In genomic region chr5:72305194-72306142, GRCh38 we compare ENCODE assay signal across 11 cellular contexts. TPM values are rescaled to one million over a fixed set of nuclear protein-coding genes. Genes with fewer than 3 reads are reported as not detected.
DNase-seq lines count a peak whose midpoint lies in the region; ATAC-seq, FAIRE-seq and TF ChIP-seq lines count a peak whose summit lies in the region.
"Had no signal": no experiment of that assay in that cellular context is flagged by ENCODE, and none has a peak within 500 bp of the region (broad histone marks: within the 10 kb centered on the region; RNA-seq: fewer than 3 reads in every experiment).

No MANE protein-coding gene starts in this region.

- no peaks in the 10 kb centered on the region; the same call in 1 of the 2 replicates for H3K79me1 ChIP-seq in H1 (ENCODE audit: low read depth, low read length)

- TF ChIP-seq EP300 in H1 (IDR thresholded peaks at IDR 0.05; ENCODE audit: borderline replicate concordance in 1 of 2, low read depth in 2 of 2, low read length in 2 of 2): no peak

- DNase-seq in GM13977 (ENCODE audit: low spot score) (peak; percentile 40), H1 (ENCODE audit: low read depth in 1 of 2, low spot score in 2 of 2) (no peak), UCSD-AML1 (lab: John Stamatoyannopoulos, UW; ENCODE audit: unreplicated experiment) (no peak), NCI-H2029 (lab: John Stamatoyannopoulos, UW) (no peak)
- no peak for DNase-seq in activated CD4-positive, alpha-beta memory T cell treated with anti-CD3 and anti-CD28 coated beads for 36 hours
- DNase-seq: activated T-cell treated with anti-CD3 and anti-CD28 coated beads, Interleukin-2, amount 50 U/mL, for 1 hour; EL; NCI-H524; SW 1271 had no signal

- no peak overlapping the region for H3K9ac ChIP-seq in HUES64 (ENCODE audit: low read depth, low read length)
- H3K9ac ChIP-seq in H1 (replicated peaks in 1 of 4; ENCODE audit: extremely low read depth in 1 of 4, low read depth in 3 of 4, low read length in 3 of 4): no peak overlapping the region

- intact Hi-C loops in activated CD4-positive, alpha-beta memory T cell treated with anti-CD3 and anti-CD28 coated beads for 36 hours (cut with micrococcal nuclease): loop anchor here (5.0 to 10.0 kb wide), 2 partner anchors 523 to 701 kb away; no protein-coding TSS in a partner anchor

- H3K27me3 ChIP-seq in HUES64 (ENCODE audit: insufficient read depth, low read length) (no peaks in the 10 kb centered on the region), H1 (replicated peaks in 1 of 4; ENCODE audit: control insufficient read depth in 3 of 4, extremely low read depth in 1 of 4, insufficient read depth in 3 of 4, low read length in 3 of 4) (no peaks in the 10 kb centered on the region)

- H3K27me3 Mint-ChIP-seq in stimulated activated memory B cell treated with anti-CD40 and anti-IgM and Interleukin-4, amounts not matched to agents 10 μg/mL and 1 μg/mL and 100 μg/mL, for 72 hours: no peaks in the 10 kb centered on the region
- H3K27me3 Mint-ChIP-seq in activated CD4-positive, alpha-beta memory T cell treated with anti-CD3 and anti-CD28 coated beads for 36 hours: no peaks in the 10 kb centered on the region

- no peak overlapping the region for H4K5ac ChIP-seq in H1 (ENCODE audit: insufficient read length, low read depth, low read length)

- H2BK12ac ChIP-seq in H1 (ENCODE audit: low read depth, low read length): no peak overlapping the region

- H2AFZ ChIP-seq in H1 (ENCODE audit: low read length): no peak overlapping the region

- no peak overlapping the region for H3K4me3 ChIP-seq in HUES64 (ENCODE audit: low read length)
- H3K4me3 ChIP-seq in H1 (ENCODE audit: extremely low read depth in 1 of 4, insufficient read depth in 2 of 4, low read depth in 3 of 4, low read length in 4 of 4): no peak overlapping the region

- no peak overlapping the region for H4K8ac ChIP-seq in H1 (ENCODE audit: extremely low read depth, insufficient read depth, low read length)

- H4K91ac ChIP-seq in H1 (replicated peaks; ENCODE audit: insufficient read length, low read length): no peak overlapping the region

- CTCF ChIA-PET in H1 (lab: Charles Lee; ENCODE audit: partially characterized antibody): interaction anchor here (0.9 to 1.7 kb wide), 5 partner anchors 9 to 149 kb away, joined by 3 to 5 read pairs (median 3); partner anchors contain the start of genes MRPS27 and PTCD2
- CTCF ChIA-PET in activated CD4-positive, alpha-beta memory T cell treated with anti-CD3 and anti-CD28 coated beads for 36 hours (lab: Charles Lee): no interaction called here

- in situ Hi-C loops in GM13977 (cut with MboI; ENCODE audit: low pct_unique_long_range_greater_than_20kb, low sequenced_read_pairs, unreplicated experiment): loop anchor here (10.0 to 25.0 kb wide), 2 partner anchors 171 to 518 kb away; no protein-coding TSS in a partner anchor

- H4K20me1 ChIP-seq in H1 (replicated peaks in 1 of 2; ENCODE audit: control insufficient read depth in 1 of 2, insufficient read depth in 2 of 2, low read length in 2 of 2): no peaks in the 10 kb centered on the region

- no peak overlapping the region for H2BK20ac ChIP-seq in H1 (ENCODE audit: low read length)

- no peak overlapping the region for H2BK120ac ChIP-seq in H1 (replicated peaks; ENCODE audit: low read depth, low read length)

- peak overlapping the region; percentile 78 for H3K27ac Mint-ChIP-seq in stimulated activated memory B cell treated with anti-CD40 and anti-IgM and Interleukin-4, amounts not matched to agents 10 μg/mL and 1 μg/mL and 100 μg/mL, for 72 hours
- H3K27ac Mint-ChIP-seq in activated CD4-positive, alpha-beta memory T cell treated with anti-CD3 and anti-CD28 coated beads for 36 hours: no peak overlapping the region

- no peak for ATAC-seq in stimulated activated memory B cell treated with anti-CD40 and anti-IgM and Interleukin-4, amounts not matched to agents 10 μg/mL and 1 μg/mL and 100 μg/mL, for 72 hours

- FAIRE-seq in H1 (lab: Jason Lieb, UNC): no peak

- H2AK5ac ChIP-seq in H1 (ENCODE audit: low read depth, low read length): no peak overlapping the region

- peaks cover 4% of the 10 kb centered on the region; the same call in 1 of the 2 replicates for H3K23me2 ChIP-seq in H1 (ENCODE audit: low read depth, low read length)

- peaks cover 41% of the 10 kb centered on the region for H3K36me3 Mint-ChIP-seq in stimulated activated memory B cell treated with anti-CD40 and anti-IgM and Interleukin-4, amounts not matched to agents 10 μg/mL and 1 μg/mL and 100 μg/mL, for 72 hours
- H3K36me3 Mint-ChIP-seq in activated CD4-positive, alpha-beta memory T cell treated with anti-CD3 and anti-CD28 coated beads for 36 hours: peaks cover 20% of the 10 kb centered on the region

- no peak overlapping the region for H3K14ac ChIP-seq in H1 (ENCODE audit: insufficient read length)

- POLR2A ChIA-PET in H1 (lab: Charles Lee; ENCODE audit: partially characterized antibody): interaction anchor here (0.6 to 5.9 kb wide), 4 partner anchors 14 to 268 kb away, joined by 3 to 44 read pairs (median 4); partner anchors contain the start of genes MAP1B, MRPS27 and PTCD2
- POLR2A ChIA-PET in activated CD4-positive, alpha-beta memory T cell treated with anti-CD3 and anti-CD28 coated beads for 36 hours (lab: Charles Lee): interaction anchor here (1.2 kb wide), 1 partner anchor 15 kb away, joined by 4 read pairs; the partner anchor contains the start of genes MRPS27 and PTCD2

- H3K4me3 Mint-ChIP-seq in stimulated activated memory B cell treated with anti-CD40 and anti-IgM and Interleukin-4, amounts not matched to agents 10 μg/mL and 1 μg/mL and 100 μg/mL, for 72 hours: peak overlapping the region; percentile 41
- H3K4me3 Mint-ChIP-seq in activated CD4-positive, alpha-beta memory T cell treated with anti-CD3 and anti-CD28 coated beads for 36 hours: no peak overlapping the region

- H3K79me2 ChIP-seq in H1 (ENCODE audit: control insufficient read depth in 1 of 2, insufficient read depth in 2 of 2, low read length in 2 of 2): peaks cover 0 to 61% of the 10 kb centered on the region in 2 experiments; a peak in 3 of 4 replicates

- H3K23ac ChIP-seq in H1 (ENCODE audit: insufficient read length): no peak overlapping the region

- no peak for TF ChIP-seq POLR2A in H1 (IDR thresholded peaks at IDR 0.05; ENCODE audit: control extremely low read depth in 1 of 2, low read depth in 2 of 2, low read length in 2 of 2)

- no peak overlapping the region for H2BK5ac ChIP-seq in H1 (ENCODE audit: low read depth, low read length)

- no peak for TF ChIP-seq CTCF in GM13977 (IDR thresholded peaks at IDR 0.05; ENCODE audit: extremely low read depth, insufficient read depth, missing control alignments)
- no peak for TF ChIP-seq CTCF in H1 (IDR thresholded peaks at IDR 0.05; ENCODE audit: control extremely low read depth in 1 of 3, insufficient read depth in 1 of 3, low read depth in 1 of 3, low read length in 3 of 3)

- 93% methylated on average over 2 of the region's 2 CpGs for WGBS in HUES64
- 90% methylated on average over 2 of the region's 2 CpGs; no CpG with 5 or more reads in 1 of the 2 experiments for WGBS in H1 (ENCODE audit: extremely low coverage in 1 of 2, insufficient coverage in 1 of 2, insufficient read length in 1 of 2, insufficient replicate concordance in 2 of 2, low coverage in 1 of 2, low lambda C conversion rate in 2 of 2, missing lambda C conversion rate in 1 of 2), 2 experiments

- H3K4ac ChIP-seq in H1 (replicated peaks; ENCODE audit: insufficient read length, low read depth, low read length): no peak overlapping the region

- no peaks in the 10 kb centered on the region for H3K9me3 Mint-ChIP-seq in stimulated activated memory B cell treated with anti-CD40 and anti-IgM and Interleukin-4, amounts not matched to agents 10 μg/mL and 1 μg/mL and 100 μg/mL, for 72 hours
- no peaks in the 10 kb centered on the region for H3K9me3 Mint-ChIP-seq in activated CD4-positive, alpha-beta memory T cell treated with anti-CD3 and anti-CD28 coated beads for 36 hours

- no peak overlapping the region for H2BK15ac ChIP-seq in H1 (ENCODE audit: low read length)

- peaks cover 46% of the 10 kb centered on the region for H3K4me1 ChIP-seq in HUES64 (ENCODE audit: insufficient read depth, low read length)
- peaks cover 2 to 14% (median 11%) of the 10 kb centered on the region in 4 experiments; a peak in 5 of 7 replicates for H3K4me1 ChIP-seq in H1 (replicated peaks in 1 of 4; ENCODE audit: control insufficient read depth in 3 of 4, insufficient read depth in 4 of 4, low read length in 3 of 4)

- peaks cover 66% of the 10 kb centered on the region for H3K4me1 Mint-ChIP-seq in stimulated activated memory B cell treated with anti-CD40 and anti-IgM and Interleukin-4, amounts not matched to agents 10 μg/mL and 1 μg/mL and 100 μg/mL, for 72 hours
- peaks cover 27% of the 10 kb centered on the region for H3K4me1 Mint-ChIP-seq in activated CD4-positive, alpha-beta memory T cell treated with anti-CD3 and anti-CD28 coated beads for 36 hours (ENCODE audit: low read depth)

- H3K27ac ChIP-seq in HUES64 (ENCODE audit: low read depth, low read length): peak overlapping the region; percentile 5
- H3K27ac ChIP-seq in H1 (ENCODE audit: low read depth, low read length): peak overlapping the region; percentile 39; the same call in 1 of the 2 replicates

- H3K18ac ChIP-seq in H1 (ENCODE audit: extremely low read depth, low read length): no peak overlapping the region

- no peak overlapping the region; a peak in 1 of 4 replicates for H3K4me2 ChIP-seq in H1 (ENCODE audit: insufficient read depth in 1 of 2, low read depth in 2 of 2, low read length in 2 of 2)

- TF ChIP-seq RAD21 in H1 (IDR thresholded peaks at IDR 0.05 in 1 of 2, conservative IDR thresholded peaks at IDR 0.05 in 1 of 2; ENCODE audit: low read depth in 2 of 2, low read length in 2 of 2): no peak

- H3K9me3 ChIP-seq in HUES64 (ENCODE audit: insufficient read depth, low read depth, low read length): no peaks in the 10 kb centered on the region
- H3K9me3 ChIP-seq in H1 (ENCODE audit: insufficient read depth in 2 of 2, low read depth in 1 of 2, low read length in 1 of 2): no peaks in the 10 kb centered on the region

- H3K36me3 ChIP-seq in HUES64 (ENCODE audit: insufficient read depth, low read length): peaks cover 12% of the 10 kb centered on the region
- H3K36me3 ChIP-seq in H1 (ENCODE audit: control insufficient read depth in 2 of 4, insufficient read depth in 4 of 4, low read length in 3 of 4): peaks cover 2 to 7% (median 4%) of the 10 kb centered on the region in 4 experiments; a peak in 6 of 8 replicates

- H3K56ac ChIP-seq in H1 (replicated peaks; ENCODE audit: insufficient read length, low read depth, low read length): no peak overlapping the region

RNA-seq across cellular contexts. Expression of gene MRPS27, which starts 14.6 kb away (rescaled TPM):
- polyA plus RNA-seq in HUES64 (2013, experiment 1 of 2): 68.7 TPM
- polyA plus RNA-seq in HUES64 (2013, experiment 2 of 2): 72.7 TPM
- 102 and 105 TPM in 2 replicates for total RNA-seq in H1 (2021; fragmentation: NEBNext Ultra II Directional; extraction: Animal tissue kit (Norgen Biotek cat#: 25700))
- polyA plus RNA-seq in H1 (2011; rRNA removed): 86.1 and 93.2 TPM in 2 replicates
- 84.5 TPM for polyA plus RNA-seq in H1 (2011; cell fraction: cytosol; rRNA removed)
- polyA plus RNA-seq in H1 (2011; cell fraction: nucleus; rRNA removed): 97.6 TPM
- 67.4 to 94.2 TPM (median 74.5 TPM) in 4 replicates for polyA plus RNA-seq in H1 (2012, experiment 1 of 2)
- polyA plus RNA-seq in H1 (2012, experiment 2 of 2): 37.0 TPM
- 63.1 TPM for polyA plus RNA-seq in H1 (2013, experiment 1 of 2)
- polyA plus RNA-seq in H1 (2013, experiment 2 of 2): 62.8 TPM
- polyA minus RNA-seq in H1 (2011; rRNA and poly(A)+ RNA removed): 122 and 149 TPM in 2 replicates
- 101 TPM for polyA minus RNA-seq in H1 (2011; cell fraction: cytosol; rRNA and poly(A)+ RNA removed)
- 92.5 TPM for polyA minus RNA-seq in H1 (2011; cell fraction: nucleus; rRNA and poly(A)+ RNA removed)
- total RNA-seq in activated CD4-positive, alpha-beta memory T cell treated with anti-CD3 and anti-CD28 coated beads for 36 hours: 10 to 100 TPM; 85.9 to 91.4 TPM

RNA-seq across cellular contexts. Expression of gene PTCD2, which starts 14.7 kb away (rescaled TPM):
- 10.1 TPM for polyA plus RNA-seq in HUES64 (2013, experiment 1 of 2)
- 8.1 TPM for polyA plus RNA-seq in HUES64 (2013, experiment 2 of 2)
- 12.6 and 15.4 TPM in 2 replicates for total RNA-seq in H1 (2021; fragmentation: NEBNext Ultra II Directional; extraction: Animal tissue kit (Norgen Biotek cat#: 25700))
- polyA plus RNA-seq in H1 (2011; rRNA removed): 5.6 and 7.3 TPM in 2 replicates
- 8.7 TPM for polyA plus RNA-seq in H1 (2011; cell fraction: cytosol; rRNA removed)
- polyA plus RNA-seq in H1 (2011; cell fraction: nucleus; rRNA removed): 8.9 TPM
- polyA plus RNA-seq in H1 (2012, experiment 1 of 2): 7.8 to 12.1 TPM (median 8.4 TPM) in 4 replicates
- polyA plus RNA-seq in H1 (2012, experiment 2 of 2): 0.98 TPM
- polyA plus RNA-seq in H1 (2013, experiment 1 of 2): 7.3 TPM
- 7.7 TPM for polyA plus RNA-seq in H1 (2013, experiment 2 of 2)
- 14.9 and 15.8 TPM in 2 replicates for polyA minus RNA-seq in H1 (2011; rRNA and poly(A)+ RNA removed)
- 4.4 TPM for polyA minus RNA-seq in H1 (2011; cell fraction: cytosol; rRNA and poly(A)+ RNA removed)
- polyA minus RNA-seq in H1 (2011; cell fraction: nucleus; rRNA and poly(A)+ RNA removed): 11.9 TPM
- total RNA-seq in activated CD4-positive, alpha-beta memory T cell treated with anti-CD3 and anti-CD28 coated beads for 36 hours: 10 to 100 TPM; 10.8 to 12.1 TPM
